Comparison of ENCODE assay signal across 29 cellular contexts in genomic region chr2:34549710-34550345, GRCh38.
"Had no signal": no experiment of that assay in that cellular context is flagged by ENCODE, and none has a peak within 500 bp of the region (broad histone marks: within the 10 kb centered on the region; RNA-seq: fewer than 3 reads in every experiment).

No MANE protein-coding gene starts in this region.

- H3K4me1 Mint-ChIP-seq: immature natural killer cell; mesothelial cell of epicardium; naive B cell; neural crest cell; stimulated activated naive CD8-positive, alpha-beta T cell treated with anti-CD3 and anti-CD28 coated beads, Interleukin-15, amount 100 ng/mL, for 72 hours had no signal

- ATAC-seq: left lobe of liver; mucosa of descending colon; natural killer cell treated with Interleukin-12 subunit alpha and Interleukin-12 subunit beta and Interleukin-15 and Interleukin-18, amount 100 ng/mL, for 72 hours; pancreas; sciatic nerve; stimulated activated naive CD8-positive, alpha-beta T cell treated with anti-CD3 and anti-CD28 coated beads, Interleukin-15, amount 100 ng/mL, for 72 hours; upper lobe of right lung had no signal

- H3K4me2 ChIP-seq: smooth muscle cell had no signal

- H3K36me3 ChIP-seq: esophagus squamous epithelium, neutrophil, pancreas, suprapubic skin, transverse colon, upper lobe of right lung, uterus had no signal

- H3K27ac ChIP-seq: esophagus squamous epithelium, neutrophil, pancreas, suprapubic skin, transverse colon, upper lobe of right lung, uterus had no signal

- H3K27ac Mint-ChIP-seq: immature natural killer cell; mesothelial cell of epicardium; natural killer cell treated with Interleukin-12 subunit alpha and Interleukin-12 subunit beta and Interleukin-15 and Interleukin-18, amount 100 ng/mL, for 72 hours; progenitor cell of endocrine pancreas; stimulated activated naive CD8-positive, alpha-beta T cell treated with anti-CD3 and anti-CD28 coated beads, Interleukin-15, amount 100 ng/mL, for 72 hours had no signal

- H3K4me3 ChIP-seq: esophagus squamous epithelium, lung, mucosa of descending colon, pancreas, smooth muscle cell, suprapubic skin, transverse colon, upper lobe of right lung, uterus had no signal

- H3K27me3 Mint-ChIP-seq: naive B cell; natural killer cell treated with Interleukin-12 subunit alpha and Interleukin-12 subunit beta and Interleukin-15 and Interleukin-18, amount 100 ng/mL, for 72 hours; stimulated activated naive CD8-positive, alpha-beta T cell treated with anti-CD3 and anti-CD28 coated beads, Interleukin-15, amount 100 ng/mL, for 72 hours had no signal

- DNase-seq: cortex of kidney; effector CD4-positive, alpha-beta T cell; esophagus squamous epithelium; hypothalamus; immature natural killer cell; islet precursor cell; mesenchymal stem cell; mucosa of descending colon; naive B cell; pancreas; stimulated activated CD4-positive, alpha-beta T cell treated with anti-CD3 and anti-CD28 coated beads, Interleukin-12 subunit alpha, Interleukin-12 subunit beta, amount 100 ng/mL, for 4 hours; stimulated activated CD4-positive, alpha-beta T cell treated with anti-CD3 and anti-CD28 coated beads, Interleukin-1b, Interleukin-23, amount 100 ng/mL, for 48 hours; stimulated activated CD4-positive, alpha-beta T cell treated with anti-CD3 and anti-CD28 coated beads, Interleukin-4, amount 100 ng/mL, for 1 hour; stimulated activated CD8-positive, alpha-beta memory T cell treated with anti-CD3 and anti-CD28 coated beads, Interleukin-4, amount 100 ng/mL, for 48 hours; stimulated activated naive CD4-positive, alpha-beta T cell; stimulated activated naive CD8-positive, alpha-beta T cell treated with anti-CD3 and anti-CD28 coated beads, Interleukin-15, amount 100 ng/mL, for 72 hours; transverse colon; upper lobe of right lung; uterus had no signal

- H3K4me3 Mint-ChIP-seq: immature natural killer cell; mesothelial cell of epicardium; naive B cell; natural killer cell treated with Interleukin-12 subunit alpha and Interleukin-12 subunit beta and Interleukin-15 and Interleukin-18, amount 100 ng/mL, for 72 hours; neural crest cell; stimulated activated naive CD8-positive, alpha-beta T cell treated with anti-CD3 and anti-CD28 coated beads, Interleukin-15, amount 100 ng/mL, for 72 hours had no signal

- H3K4me1 ChIP-seq: esophagus squamous epithelium, pancreas, suprapubic skin, transverse colon, upper lobe of right lung, uterus had no signal

- H3K9me3 Mint-ChIP-seq: neural crest cell had no signal

- H3K36me3 Mint-ChIP-seq: immature natural killer cell; mesothelial cell of epicardium; naive B cell; natural killer cell treated with Interleukin-12 subunit alpha and Interleukin-12 subunit beta and Interleukin-15 and Interleukin-18, amount 100 ng/mL, for 72 hours had no signal

- H3K9me3 ChIP-seq: mucosa of descending colon, neutrophil, pancreas, transverse colon, upper lobe of right lung, uterus had no signal

- H3K27me3 ChIP-seq: esophagus squamous epithelium, neutrophil, pancreas, suprapubic skin, transverse colon, upper lobe of right lung, uterus had no signal
